ENCODE assay signal across 2 cellular contexts in genomic region chr2:191691898-191692297, GRCh38.
TF ChIP-seq lines count a peak whose summit lies in the region.

No MANE protein-coding gene starts in this region.

TF ChIP-seq in endothelial cell of umbilical vein, 7 proteins besides CTCF, POLR2A, EP300 and RAD21 (continued from another document):
- TF ChIP-seq EZH2 (IDR thresholded peaks at IDR 0.05; ENCODE audit: borderline replicate concordance, low read depth, low read length, severe bottlenecking) (no peak), FOS (IDR thresholded peaks at IDR 0.05; ENCODE audit: borderline replicate concordance, insufficient read depth, low read length) (no peak), MYC (IDR thresholded peaks at IDR 0.05; ENCODE audit: low read depth, low read length) (no peak)
TF ChIP-seq in endothelial cell of umbilical vein: peak in this region for 0.

TF ChIP-seq in liver, 16 proteins besides CTCF, POLR2A, EP300 and RAD21 (continued from another document):
- no peak for TF ChIP-seq ZBTB33 (IDR thresholded peaks at IDR 0.05)
TF ChIP-seq in liver: peak in this region for 2.
